ENCODE assay signal across 8 cellular contexts in the genomic region with DNA sequence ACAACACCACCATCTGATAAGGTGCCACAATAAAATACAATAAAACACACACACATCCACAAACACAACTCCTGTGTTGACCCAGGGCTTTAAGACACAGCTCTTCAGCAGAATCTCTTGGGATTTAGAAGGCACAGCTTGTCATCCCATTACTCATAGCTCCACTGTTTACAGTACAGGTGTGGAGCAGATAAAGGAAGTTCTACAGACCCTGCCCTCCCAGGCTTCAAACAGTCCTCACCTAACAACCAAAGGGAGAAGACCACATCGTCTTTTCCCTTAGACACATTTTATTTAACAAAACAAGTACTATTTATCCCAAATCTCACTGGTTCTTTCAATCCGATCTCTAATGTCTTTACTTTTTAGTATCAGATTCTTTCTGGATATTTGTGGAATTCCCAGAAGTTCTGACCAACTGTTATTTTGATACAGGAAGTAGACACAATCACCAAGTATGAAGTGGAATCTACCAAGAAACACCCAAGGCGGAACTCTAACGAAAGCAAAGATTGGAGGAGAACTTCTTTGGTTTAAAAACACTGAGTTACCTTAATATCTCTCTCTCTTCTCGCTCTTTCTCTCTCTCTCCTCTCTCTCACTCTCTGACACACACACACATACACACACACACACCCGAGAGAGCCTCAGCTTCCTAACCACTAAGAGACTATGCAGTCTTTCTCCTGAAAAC. TPM values are rescaled to one million over a fixed set of nuclear protein-coding genes. Genes with fewer than 3 reads are reported as not detected.
A peak's percentile ranks its signal among the peaks of the same experiment; 100 is the strongest.
DNase-seq lines count a peak whose midpoint lies in the region; ATAC-seq and TF ChIP-seq lines count a peak whose summit lies in the region.

No MANE protein-coding gene starts in this region.

- peak overlapping the region; percentile 47 for H3K27ac Mint-ChIP-seq in mesothelial cell of epicardium

- intact Hi-C loops in ascending aorta (cut with DNase I) = no loop called here

- DNase-seq in KBM-7 = peak; percentile 55
- no peak for DNase-seq in ascending aorta (ENCODE audit: low spot score in 2 of 2)
- no peak for DNase-seq in mesothelial cell of epicardium (ENCODE audit: low spot score in 2 of 2, unreplicated experiment in 2 of 2)
- DNase-seq in AG20443 (ENCODE audit: low spot score) = no peak
- DNase-seq in G401 (ENCODE audit: low spot score) = no peak
- DNase-seq in SK-N-DZ (ENCODE audit: low spot score) = no peak

- H3K27ac ChIP-seq in ascending aorta = peak overlapping the region; percentile 70 to 72

- no peak for ATAC-seq in HG03139 (IDR thresholded peaks at IDR 0.05; ENCODE audit: unreplicated experiment)

- in situ Hi-C loops in KBM-7 (cut with MboI; ENCODE audit: low pct_unique_long_range_greater_than_20kb, low sequenced_read_pairs) (no loop called here), G401 (cut with HindIII; ENCODE audit: low sequenced_read_pairs) (no loop called here)

- TF ChIP-seq CTCF in ascending aorta (IDR thresholded peaks at IDR 0.05) (no peak), mesothelial cell of epicardium (IDR thresholded peaks at IDR 0.05; ENCODE audit: unreplicated experiment) (no peak)

- peaks cover 4% of the 10 kb centered on the region for H3K36me3 Mint-ChIP-seq in mesothelial cell of epicardium

- no peaks in the 10 kb centered on the region for H3K9me3 ChIP-seq in ascending aorta

- H3K4me1 Mint-ChIP-seq in mesothelial cell of epicardium = peaks cover 42% of the 10 kb centered on the region

- H3K36me3 ChIP-seq in ascending aorta = no peaks in the 10 kb centered on the region

- H3K4me1 ChIP-seq in ascending aorta = peaks cover 7 to 14% of the 10 kb centered on the region in 2 donors

- H3K4me3 ChIP-seq in GM08714 (ENCODE audit: low read length) (peak overlapping the region; percentile 97), ascending aorta (peak overlapping the region; percentile 46 to 58)

- H3K9me3 Mint-ChIP-seq in mesothelial cell of epicardium = no peaks in the 10 kb centered on the region

- H3K4me3 Mint-ChIP-seq in mesothelial cell of epicardium = peak overlapping the region; percentile 5

- no peaks in the 10 kb centered on the region for H3K27me3 Mint-ChIP-seq in mesothelial cell of epicardium (ENCODE audit: low read depth)

- no peaks in the 10 kb centered on the region for H3K27me3 ChIP-seq in ascending aorta

RNA-seq across cellular contexts. Expression of gene CYTH1, which starts 46.1 kb away (rescaled TPM):
- total RNA-seq in ascending aorta (46.5 TPM), mesothelial cell of epicardium (40.3 to 44.3 TPM (median 42.8 TPM) in 3 replicates)
- 21.7 and 28.1 TPM in 2 replicates for total RNA-seq in G401 (2014; rRNA removed; shearing (Covaris generic))
- 36.9 and 43.2 TPM in 2 replicates for polyA plus RNA-seq in SK-N-DZ (2014; cell fraction: cytosol; rRNA removed)
- 62.1 and 102 TPM in 2 replicates for polyA plus RNA-seq in SK-N-DZ (2014; cell fraction: nucleus; rRNA removed)
